In the genomic region with DNA sequence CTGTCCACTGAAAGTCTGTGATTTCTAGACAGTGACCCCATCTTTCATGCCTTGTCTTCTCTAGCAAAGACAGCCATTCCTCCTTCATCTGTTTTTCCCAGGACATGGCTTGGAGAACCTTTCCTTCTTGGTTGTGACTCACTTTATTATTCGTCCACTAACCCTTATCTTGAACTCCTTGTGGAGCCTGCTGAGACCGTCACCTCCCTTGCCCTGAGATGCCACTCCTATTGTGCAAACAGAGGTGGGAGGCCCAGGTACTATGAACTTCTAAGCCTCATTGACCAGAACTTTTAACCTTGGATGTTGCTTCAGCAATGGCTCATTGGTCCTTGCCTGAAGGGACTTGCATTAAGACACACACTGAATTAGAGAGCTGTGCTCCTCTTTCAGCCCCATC, we compare ENCODE assay signal across 15 cellular contexts.
"Had no signal": no experiment of that assay in that cellular context is flagged by ENCODE, and none has a peak within 500 bp of the region (broad histone marks: within the 10 kb centered on the region; RNA-seq: fewer than 3 reads in every experiment).

No MANE protein-coding gene starts in this region.

- H3K4me1 Mint-ChIP-seq: activated CD4-positive, alpha-beta memory T cell treated with anti-CD3 and anti-CD28 coated beads, Interleukin-2, amount 10 ng/mL, durations not matched to agents 7 days and 5 days; stimulated activated naive CD8-positive, alpha-beta T cell treated with anti-CD3 and anti-CD28 coated beads, Interleukin-15, amount 100 ng/mL, for 72 hours had no signal

- DNase-seq: activated CD4-positive, alpha-beta memory T cell treated with anti-CD3 and anti-CD28 coated beads, Interleukin-2, amount 10 ng/mL, durations not matched to agents 7 days and 5 days; activated CD4-positive, alpha-beta T cell treated with anti-CD3 and anti-CD28 coated beads for 1 hour; activated CD8-positive, alpha-beta memory T cell treated with anti-CD3 and anti-CD28 coated beads, Interleukin-2, amount 50 U/mL, for 4 hours; activated naive CD4-positive, alpha-beta T cell; kidney; stimulated activated CD4-positive, alpha-beta T cell treated with anti-CD3 and anti-CD28 coated beads, Interleukin-15, amount 100 ng/mL, for 24 hours; stimulated activated CD4-positive, alpha-beta T cell treated with anti-CD3 and anti-CD28 coated beads, Interleukin-4, amount 100 ng/mL, for 4 hours; stimulated activated naive CD8-positive, alpha-beta T cell treated with anti-CD3 and anti-CD28 coated beads, Interleukin-15, amount 100 ng/mL, for 72 hours; uterus had no signal

- H3K4me1 ChIP-seq: uterus had no signal

- H3K27me3 ChIP-seq: ascending aorta, uterus had no signal

- H3K36me3 ChIP-seq: ascending aorta, thoracic aorta, uterus had no signal

- H3K9me3 ChIP-seq: ascending aorta, thoracic aorta, uterus had no signal

- H3K9me3 Mint-ChIP-seq: activated CD4-positive, alpha-beta memory T cell treated with anti-CD3 and anti-CD28 coated beads, Interleukin-2, amount 10 ng/mL, durations not matched to agents 7 days and 5 days; activated T-helper 1 cell treated with anti-CD3 and anti-CD28 coated beads, Interleukin-12 subunit alpha, Interleukin-12 subunit beta, Interleukin-2, Interleukin-4 antibody, amounts not matched to agents 30 ng/mL and 10 ng/mL and 1 ng/mL, durations not matched to agents 14 hours and 24 hours and 36 hours; nephron; stimulated activated naive CD8-positive, alpha-beta T cell treated with anti-CD3 and anti-CD28 coated beads, Interleukin-15, amount 100 ng/mL, for 72 hours had no signal

- ATAC-seq: stimulated activated naive CD8-positive, alpha-beta T cell treated with anti-CD3 and anti-CD28 coated beads, Interleukin-15, amount 100 ng/mL, for 72 hours had no signal

- H3K27ac ChIP-seq: ascending aorta, thoracic aorta, uterus had no signal

- FAIRE-seq: endothelial cell of umbilical vein, frontal cortex, kidney had no signal

- H3K4me3 ChIP-seq: ascending aorta, thoracic aorta, uterus had no signal

- H3K4me3 Mint-ChIP-seq: activated CD4-positive, alpha-beta memory T cell treated with anti-CD3 and anti-CD28 coated beads, Interleukin-2, amount 10 ng/mL, durations not matched to agents 7 days and 5 days; activated T-helper 1 cell treated with anti-CD3 and anti-CD28 coated beads, Interleukin-12 subunit alpha, Interleukin-12 subunit beta, Interleukin-2, Interleukin-4 antibody, amounts not matched to agents 30 ng/mL and 10 ng/mL and 1 ng/mL, durations not matched to agents 14 hours and 24 hours and 36 hours; nephron; stimulated activated naive CD8-positive, alpha-beta T cell treated with anti-CD3 and anti-CD28 coated beads, Interleukin-15, amount 100 ng/mL, for 72 hours had no signal

- H3K27ac Mint-ChIP-seq: activated CD4-positive, alpha-beta memory T cell treated with anti-CD3 and anti-CD28 coated beads, Interleukin-2, amount 10 ng/mL, durations not matched to agents 7 days and 5 days; activated T-helper 1 cell treated with anti-CD3 and anti-CD28 coated beads, Interleukin-12 subunit alpha, Interleukin-12 subunit beta, Interleukin-2, Interleukin-4 antibody, amounts not matched to agents 30 ng/mL and 10 ng/mL and 1 ng/mL, durations not matched to agents 14 hours and 24 hours and 36 hours had no signal
